1 cellular context compared by ENCODE assay signal in the genomic region with DNA sequence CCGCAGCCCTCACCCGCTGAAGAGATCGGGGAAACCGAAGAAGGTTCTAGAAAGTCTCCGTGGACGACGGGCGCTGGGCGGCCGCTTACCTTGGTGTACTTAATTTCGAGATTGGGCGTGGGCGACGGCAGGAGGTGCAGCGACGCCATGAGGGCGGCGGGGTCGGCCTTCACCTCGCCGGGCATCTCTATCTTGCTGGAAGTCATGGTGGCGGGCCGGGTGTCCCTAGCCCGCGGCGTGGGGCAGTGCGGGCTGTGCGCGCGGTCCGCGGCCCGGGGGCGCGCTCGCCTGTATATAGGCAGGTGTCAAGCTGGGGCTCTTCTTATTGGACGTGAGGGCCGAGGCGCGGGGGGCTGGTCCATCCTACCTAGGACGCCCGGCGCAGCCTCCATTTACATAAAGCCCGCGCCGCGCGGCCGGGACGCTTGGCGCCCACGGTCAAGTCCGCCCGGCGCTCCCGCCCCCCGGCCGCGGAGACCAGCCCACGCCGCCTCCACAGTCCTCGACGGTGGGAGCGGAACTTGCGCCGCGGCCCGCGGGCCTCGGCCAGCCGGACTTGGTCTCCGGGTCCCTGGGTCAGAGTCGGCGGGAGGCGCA.
TF ChIP-seq lines count a peak whose summit lies in the region.

A gene (minus strand): TSS at position 267 of the 597 bp plus-strand sequence. CDS start 61 bp downstream, at position 206.

TF ChIP-seq in K562, 482 proteins besides CTCF, POLR2A, EP300 and RAD21 (continued from another document):
- no peak for TF ChIP-seq GABPB2 (CRISPR knock-in tag; conservative IDR thresholded peaks at IDR 0.05)
- peak; percentile 36 for TF ChIP-seq NFIC (IDR thresholded peaks at IDR 0.05)
- TF ChIP-seq ZFP36 (IDR thresholded peaks at IDR 0.05; ENCODE audit: low read depth, low read length, partially characterized antibody), result peak; percentile 9
- no peak for TF ChIP-seq NR2C2 (CRISPR knock-in tag; IDR thresholded peaks at IDR 0.05)
- 0 out of 2 replicates have a peak, but pooled peaks have one; percentile 6 for TF ChIP-seq NR2C2 (tag; IDR thresholded peaks at IDR 0.05)
- peak; percentile 29 for TF ChIP-seq SMAD1 (IDR thresholded peaks at IDR 0.05; ENCODE audit: low read depth, low read length, partially characterized antibody)
- TF ChIP-seq, protein P1, sequence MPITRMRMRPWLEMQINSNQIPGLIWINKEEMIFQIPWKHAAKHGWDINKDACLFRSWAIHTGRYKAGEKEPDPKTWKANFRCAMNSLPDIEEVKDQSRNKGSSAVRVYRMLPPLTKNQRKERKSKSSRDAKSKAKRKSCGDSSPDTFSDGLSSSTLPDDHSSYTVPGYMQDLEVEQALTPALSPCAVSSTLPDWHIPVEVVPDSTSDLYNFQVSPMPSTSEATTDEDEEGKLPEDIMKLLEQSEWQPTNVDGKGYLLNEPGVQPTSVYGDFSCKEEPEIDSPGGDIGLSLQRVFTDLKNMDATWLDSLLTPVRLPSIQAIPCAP (CRISPR knock-in tag; IDR thresholded peaks at IDR 0.05; ENCODE audit: borderline replicate concordance), result 0 out of 2 replicates have a peak, but pooled peaks have one; percentile 32
- TF ChIP-seq KAT7 (CRISPR knock-in tag; IDR thresholded peaks at IDR 0.05; ENCODE audit: borderline replicate concordance), result peak; percentile 81; the same call in 1 of the 2 replicates
- TF ChIP-seq, protein P2, sequence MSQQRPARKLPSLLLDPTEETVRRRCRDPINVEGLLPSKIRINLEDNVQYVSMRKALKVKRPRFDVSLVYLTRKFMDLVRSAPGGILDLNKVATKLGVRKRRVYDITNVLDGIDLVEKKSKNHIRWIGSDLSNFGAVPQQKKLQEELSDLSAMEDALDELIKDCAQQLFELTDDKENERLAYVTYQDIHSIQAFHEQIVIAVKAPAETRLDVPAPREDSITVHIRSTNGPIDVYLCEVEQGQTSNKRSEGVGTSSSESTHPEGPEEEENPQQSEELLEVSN (IDR thresholded peaks at IDR 0.05; ENCODE audit: borderline replicate concordance in 1 of 2, extremely low read depth in 1 of 2, insufficient read depth in 1 of 2, insufficient read length in 1 of 2, low read depth in 1 of 2, low read length in 1 of 2, poor library complexity in 1 of 2, severe bottlenecking in 1 of 2), result peak in 1 of 2 experiments; percentile 83
- TF ChIP-seq TARDBP (IDR thresholded peaks at IDR 0.05), result peak; percentile 47; the same call in 1 of the 2 replicates
- TF ChIP-seq FIP1L1 (IDR thresholded peaks at IDR 0.05; ENCODE audit: low read depth, low read length, poor library complexity, severe bottlenecking), result peak; percentile 43
- no peak for TF ChIP-seq HDAC8 (tag; IDR thresholded peaks at IDR 0.05)
TF ChIP-seq in K562: peak in this region for 82.
